In genomic region chr10:119869398-119869797, GRCh38 we compare ENCODE assay signal across 8 cellular contexts. TPM values are rescaled to one million over a fixed set of nuclear protein-coding genes. Genes with fewer than 3 reads are reported as not detected.
DNase-seq lines count a peak whose midpoint lies in the region; ATAC-seq, FAIRE-seq and TF ChIP-seq lines count a peak whose summit lies in the region.
"Not testable (repeated sequence)": the region's sequence is repeated elsewhere in the genome, so short reads cannot be mapped to it uniquely, and the experiment has no call there.

No MANE protein-coding gene starts in this region.

- CTCF ChIA-PET in A549 (lab: Yijun Ruan, JAX): interaction anchor here (0.6 to 5.4 kb wide), 5 partner anchors 9 to 269 kb away, joined by 3 to 44 read pairs (median 3); no protein-coding TSS in a partner anchor
- CTCF ChIA-PET in GM12878 (lab: Yijun Ruan, JAX): interaction anchor here (5.1 to 5.9 kb wide), 3 partner anchors 9 to 182 kb away, joined by 33 to 85 read pairs (median 36); partner anchors contain the start of gene SEC23IP

- H3K4me2 ChIP-seq in A549 (peak overlapping the region; percentile 84; the same call in 2 of the 3 replicates), DOHH2 (ENCODE audit: low read length) (peak overlapping the region; percentile 94), SU-DHL-6 (ENCODE audit: low read depth, low read length, poor library complexity, severe bottlenecking) (peak overlapping the region; percentile 93), GM12878 (ENCODE audit: control insufficient read depth, insufficient read depth) (peak overlapping the region; percentile 82; the same call in 1 of the 2 replicates), hepatocyte (peak overlapping the region; percentile 93)
- not testable (repeated sequence) for H3K4me2 ChIP-seq in neural progenitor cell

- H3K4me1 Mint-ChIP-seq in IgD-negative memory B cell (peaks cover 27 to 37% (median 35%) of the 10 kb centered on the region in 3 donors), neural progenitor cell (peaks cover 29% of the 10 kb centered on the region)
- peaks cover 72% of the 10 kb centered on the region for H3K4me1 Mint-ChIP-seq in activated T-cell treated with anti-CD3 and anti-CD28 coated beads, Interleukin-2, amount 50 U/mL, for 72 hours (ENCODE audit: low read depth)

- H3K36me3 ChIP-seq in DOHH2 (ENCODE audit: control insufficient read depth, low read length): peaks cover 50% of the 10 kb centered on the region
- peaks cover 13% of the 10 kb centered on the region for H3K36me3 ChIP-seq in SU-DHL-6 (ENCODE audit: low read length)
- not testable (repeated sequence) for H3K36me3 ChIP-seq in GM12878 (ENCODE audit: control insufficient read depth in 2 of 2, insufficient read depth in 2 of 2, low read length in 1 of 2); hepatocyte (replicated peaks; ENCODE audit: insufficient read depth, low read depth); neural progenitor cell

- FAIRE-seq in A549 (lab: Jason Lieb, UNC); GM12878 (lab: Jason Lieb, UNC): not testable (repeated sequence)

- H3K36me3 Mint-ChIP-seq in IgD-negative memory B cell: not testable (repeated sequence)
- H3K36me3 Mint-ChIP-seq in activated T-cell treated with anti-CD3 and anti-CD28 coated beads, Interleukin-2, amount 50 U/mL, for 72 hours (ENCODE audit: insufficient read depth in 2 of 2): peaks cover 11 to 16% of the 10 kb centered on the region in 2 donors
- H3K36me3 Mint-ChIP-seq in neural progenitor cell: peaks cover 29% of the 10 kb centered on the region

- not testable (repeated sequence) for H3K9me3 Mint-ChIP-seq in IgD-negative memory B cell; activated T-cell treated with anti-CD3 and anti-CD28 coated beads, Interleukin-2, amount 50 U/mL, for 72 hours
- peaks cover 26% of the 10 kb centered on the region for H3K9me3 Mint-ChIP-seq in neural progenitor cell

- not testable (repeated sequence) for ATAC-seq in A549; activated T-cell treated with anti-CD3 and anti-CD28 coated beads, Interleukin-2, amount 50 U/mL, for 72 hours (replicated peaks in 1 of 2); GM12878

- H3K4me3 ChIP-seq in A549; DOHH2 (ENCODE audit: low read length); SU-DHL-6 (ENCODE audit: insufficient read depth, low read length, poor library complexity, severe bottlenecking); hepatocyte; neural progenitor cell: not testable (repeated sequence)
- 0 out of 2 replicates have a peak overlapping the region, but pooled peaks have one; percentile 85 for H3K4me3 ChIP-seq in GM12878

- H3F3A ChIP-seq in DOHH2 (ENCODE audit: control insufficient read depth, insufficient read depth); SU-DHL-6 (ENCODE audit: insufficient read depth): not testable (repeated sequence)
- peaks cover 13% of the 10 kb centered on the region for H3F3A ChIP-seq in neural progenitor cell (ENCODE audit: low read depth)

- not testable (repeated sequence) for TF ChIP-seq EP300 in A549 (IDR thresholded peaks at IDR 0.05); GM12878 (IDR thresholded peaks at IDR 0.05; ENCODE audit: borderline replicate concordance in 1 of 2, control insufficient read depth in 1 of 2, low read depth in 2 of 2, low read length in 2 of 2)

- not testable (repeated sequence) for TF ChIP-seq POLR2A in A549 (IDR thresholded peaks at IDR 0.05; ENCODE audit: low read length); GM12878 (IDR thresholded peaks at IDR 0.05; ENCODE audit: low read depth, low read length)

- SMC1A ChIA-PET in GM12878 (lab: Charles Lee; ENCODE audit: uncharacterized antibody, unreplicated experiment): interaction anchor here (0.6 to 3.5 kb wide), 5 partner anchors 9 to 1001 kb away, joined by 3 to 27 read pairs (median 9); no protein-coding TSS in a partner anchor

- in situ Hi-C loops in GM12878 (cut with MboI): not testable (repeated sequence)

- 82% methylated on average over 4 of the region's 4 CpGs for WGBS in A549 (ENCODE audit: missing lambda C conversion rate)
- WGBS in GM12878 (ENCODE audit: insufficient coverage, insufficient replicate concordance, low lambda C conversion rate, missing lambda C conversion rate): 49% methylated on average over 4 of the region's 4 CpGs
- WGBS in hepatocyte (ENCODE audit: low lambda C conversion rate, missing lambda C conversion rate): 93% methylated on average over 4 of the region's 4 CpGs

- intact Hi-C loops in GM12878 (cut with micrococcal nuclease; ENCODE audit: unreplicated experiment): not testable (repeated sequence)

- H3K27me3 Mint-ChIP-seq in IgD-negative memory B cell; activated T-cell treated with anti-CD3 and anti-CD28 coated beads, Interleukin-2, amount 50 U/mL, for 72 hours (ENCODE audit: low read depth); neural progenitor cell (ENCODE audit: insufficient read depth, low read depth): not testable (repeated sequence)

- H3K9ac ChIP-seq in SU-DHL-6 (ENCODE audit: low read length); GM12878 (ENCODE audit: control insufficient read depth, insufficient read depth, low read length); neural progenitor cell: not testable (repeated sequence)

- not testable (repeated sequence) for H3K9me3 ChIP-seq in A549; DOHH2 (ENCODE audit: control insufficient read depth, insufficient read depth, low read length); SU-DHL-6 (ENCODE audit: insufficient read depth, low read length); GM12878 (replicated peaks; ENCODE audit: control insufficient read depth, insufficient read depth, low read length); hepatocyte (ENCODE audit: low read depth); neural progenitor cell (ENCODE audit: low read depth)

- H3K9me2 ChIP-seq in DOHH2 (replicated peaks; ENCODE audit: control insufficient read depth, low read length); SU-DHL-6 (replicated peaks; ENCODE audit: insufficient read depth, low read length); hepatocyte (replicated peaks; ENCODE audit: insufficient read depth): not testable (repeated sequence)

- H2AFZ ChIP-seq in SU-DHL-6 (ENCODE audit: low read depth, low read length, severe bottlenecking); GM12878 (ENCODE audit: control insufficient read depth, low read depth, low read length); hepatocyte; neural progenitor cell (replicated peaks): not testable (repeated sequence)

- H3K27me3 ChIP-seq in DOHH2 (ENCODE audit: control insufficient read depth, low read length); SU-DHL-6 (ENCODE audit: low read length); GM12878 (replicated peaks in 1 of 2; ENCODE audit: control insufficient read depth in 2 of 2, insufficient read depth in 2 of 2, low read length in 1 of 2); hepatocyte; neural progenitor cell: not testable (repeated sequence)

- not testable (repeated sequence) for DNase-seq in A549 (ENCODE audit: low read depth in 1 of 2, low spot score in 1 of 2); activated T-cell treated with anti-CD3 and anti-CD28 coated beads, Interleukin-2, amount 50 U/mL, for 72 hours; GM12878 (ENCODE audit: low read depth, low spot score); hepatocyte (ENCODE audit: low spot score); neural progenitor cell (ENCODE audit: low spot score)

- not testable (repeated sequence) for TF ChIP-seq CTCF in A549 (IDR thresholded peaks at IDR 0.05); DOHH2 (IDR thresholded peaks at IDR 0.05; ENCODE audit: low read depth, low read length, poor library complexity, severe bottlenecking); SU-DHL-6 (IDR thresholded peaks at IDR 0.05; ENCODE audit: insufficient read depth, low read length, poor library complexity, severe bottlenecking); GM12878 (IDR thresholded peaks at IDR 0.05 in 2 of 3, conservative IDR thresholded peaks at IDR 0.05 in 1 of 3; ENCODE audit: control insufficient read depth in 2 of 3, extremely low read depth in 1 of 3, insufficient read depth in 1 of 3, low read depth in 3 of 3, low read length in 3 of 3); hepatocyte (IDR thresholded peaks at IDR 0.05; ENCODE audit: poor library complexity); neural progenitor cell (IDR thresholded peaks at IDR 0.05)

- H4K20me1 ChIP-seq in DOHH2 (ENCODE audit: control insufficient read depth, insufficient read depth, low read depth, low read length) (peaks cover 29% of the 10 kb centered on the region), SU-DHL-6 (ENCODE audit: low read depth, low read length) (peaks cover 22% of the 10 kb centered on the region), hepatocyte (ENCODE audit: insufficient read depth, poor library complexity, severe bottlenecking) (peaks cover 39% of the 10 kb centered on the region), neural progenitor cell (ENCODE audit: low read depth) (peaks cover 46% of the 10 kb centered on the region)
- not testable (repeated sequence) for H4K20me1 ChIP-seq in GM12878 (ENCODE audit: control insufficient read depth, insufficient read depth)

- peaks cover 21% of the 10 kb centered on the region; the same call in 2 of the 3 replicates for H3K4me1 ChIP-seq in A549
- H3K4me1 ChIP-seq in DOHH2 (ENCODE audit: control insufficient read depth, low read length): peaks cover 71% of the 10 kb centered on the region
- H3K4me1 ChIP-seq in GM12878 (ENCODE audit: control insufficient read depth, insufficient read depth, low read length): not testable (repeated sequence)
- peaks cover 17% of the 10 kb centered on the region for H3K4me1 ChIP-seq in hepatocyte (ENCODE audit: insufficient read depth)
- H3K4me1 ChIP-seq in neural progenitor cell: peaks cover 14% of the 10 kb centered on the region

- POLR2A ChIA-PET in A549 (lab: Yijun Ruan, JAX): not testable (repeated sequence)
- POLR2A ChIA-PET in GM12878 (lab: Charles Lee): interaction anchor here (5.0 kb wide), 1 partner anchor 22 kb away, joined by 69 read pairs; the partner anchor contains the start of gene SEC23IP

- H3K4me3 Mint-ChIP-seq in IgD-negative memory B cell: peak overlapping the region in 3 of 4 donors; percentile 33 to 85 (median 40)
- peak overlapping the region; percentile 62 to 73 for H3K4me3 Mint-ChIP-seq in activated T-cell treated with anti-CD3 and anti-CD28 coated beads, Interleukin-2, amount 50 U/mL, for 72 hours
- peak overlapping the region; percentile 37 for H3K4me3 Mint-ChIP-seq in neural progenitor cell

- RAD21 ChIA-PET in GM12878 (lab: Charles Lee; ENCODE audit: unreplicated experiment): interaction anchor here (1.2 to 5.5 kb wide), 3 partner anchors 10 to 182 kb away, joined by 5 to 54 read pairs (median 5); partner anchors contain the start of gene INPP5F

- not testable (repeated sequence) for TF ChIP-seq RAD21 in A549 (conservative IDR thresholded peaks at IDR 0.05 in 1 of 2, IDR thresholded peaks at IDR 0.05 in 1 of 2); GM12878 (IDR thresholded peaks at IDR 0.05; ENCODE audit: insufficient read depth, low read depth, low read length)

- BruUV-seq in GM12878 (replicated peaks; lab: Mats Ljungman, UMichigan): not testable (repeated sequence)

- H3K79me2 ChIP-seq in DOHH2 (ENCODE audit: control insufficient read depth, low read length) (peaks cover 91% of the 10 kb centered on the region), SU-DHL-6 (ENCODE audit: insufficient read depth, low read length) (peaks cover 78% of the 10 kb centered on the region), GM12878 (ENCODE audit: control insufficient read depth, insufficient read depth, low read length) (peaks cover 73% of the 10 kb centered on the region), hepatocyte (peaks cover 79% of the 10 kb centered on the region), neural progenitor cell (ENCODE audit: low read depth) (peaks cover 83% of the 10 kb centered on the region)

- H3K27ac Mint-ChIP-seq in IgD-negative memory B cell, neural progenitor cell: not testable (repeated sequence)
- H3K27ac Mint-ChIP-seq in activated T-cell treated with anti-CD3 and anti-CD28 coated beads, Interleukin-2, amount 50 U/mL, for 72 hours: peak overlapping the region; percentile 11

- not testable (repeated sequence) for H3K27ac ChIP-seq in A549; DOHH2 (ENCODE audit: low read depth, low read length); SU-DHL-6 (ENCODE audit: low read depth, low read length); GM12878 (ENCODE audit: control insufficient read depth, insufficient read depth); hepatocyte; neural progenitor cell

RNA-seq across cellular contexts. Expression of gene MCMBP, which starts 3.2 kb away (rescaled TPM):
- polyA plus RNA-seq in A549 (2011; rRNA removed) (109 and 113 TPM in 2 replicates), A549 (2017; fragmentation: RNase III; extraction: RNeasy Plus Mini Kit Qiagen cat#74134 plus additional on column Dnase treatment) (57.3 to 61.9 TPM (median 58.6 TPM) in 3 replicates), IgD-negative memory B cell (33.9 TPM), GM12878 (2011; rRNA removed) (93.1 and 106 TPM in 2 replicates), GM12878 (2014; fragmentation: Illumina TruSeq; extraction: Trizol) (86.8 and 108 TPM in 2 replicates), GM12878 (2014; fragmentation: Nextera tagmentation; extraction: Ambion mirVana) (10 to 100 TPM; 22.1 to 29.4 TPM), GM12878 (2014; rRNA removed) (67.1 and 74.2 TPM in 2 replicates), GM12878 (2016; fragmentation: Nextera tagmentation; extraction: Ambion mirVana) (10 to 100 TPM in 1 of 2 experiments, 1 to 10 TPM in 1; 7.6 to 80.8 TPM), hepatocyte (25.3 and 33.8 TPM in 2 replicates)
- polyA plus RNA-seq in A549 (2012; cell fraction: cytosol; rRNA removed): 60.1 and 65.2 TPM in 2 replicates
- 31.0 and 47.8 TPM in 2 replicates for polyA plus RNA-seq in A549 (2012; cell fraction: nucleus; rRNA removed)
- 62.0 and 62.7 TPM in 2 replicates for polyA minus RNA-seq in A549 (2011; rRNA and poly(A)+ RNA removed)
- total RNA-seq in activated T-cell treated with anti-CD3 and anti-CD28 coated beads, Interleukin-2, amount 50 U/mL, for 72 hours: 10 to 100 TPM; 90.8 to 99.2 TPM
- 56.2 and 57.5 TPM in 2 replicates for total RNA-seq in GM12878 (2013; cell fraction: nucleolus; rRNA removed)
- total RNA-seq in GM12878 (2014; rRNA removed) (70.5 and 77.2 TPM in 2 replicates), GM12878 (2014; rRNA removed; fragmentation: Illumina TruSeq; extraction: Trizol) (71.7 and 72.5 TPM in 2 replicates), GM12878 (2021) (80.1 and 80.2 TPM in 2 replicates), hepatocyte (36.1 and 45.3 TPM in 2 replicates), neural progenitor cell (ENCODE audit: low replicate concordance) (63.4 and 86.3 TPM in 2 replicates)
- 29.7 TPM for polyA plus RNA-seq in GM12878 (2011; ENCODE audit: low read depth)
- polyA plus RNA-seq in GM12878 (2011; cell fraction: cytosol; rRNA removed): 68.6 and 69.1 TPM in 2 replicates
- polyA plus RNA-seq in GM12878 (2011; cell fraction: nucleus; rRNA removed): 46.4 and 48.7 TPM in 2 replicates
- polyA plus RNA-seq in GM12878 (2012): 31.3 and 32.9 TPM in 2 replicates
- 78.1 and 111 TPM in 2 replicates for polyA minus RNA-seq in GM12878 (2011; rRNA and poly(A)+ RNA removed)
- 24.5 and 41.3 TPM in 2 replicates for polyA minus RNA-seq in GM12878 (2011; cell fraction: cytosol; rRNA and poly(A)+ RNA removed)
- polyA minus RNA-seq in GM12878 (2011; cell fraction: nucleus; rRNA and poly(A)+ RNA removed): 24.3 and 38.9 TPM in 2 replicates

RNA-seq across cellular contexts. Expression of gene SEC23IP, which starts 23.1 kb away (rescaled TPM):
- polyA plus RNA-seq in A549 (2011; rRNA removed) (62.5 and 75.6 TPM in 2 replicates), A549 (2017; fragmentation: RNase III; extraction: RNeasy Plus Mini Kit Qiagen cat#74134 plus additional on column Dnase treatment) (44.9 to 61.9 TPM (median 55.6 TPM) in 3 replicates), IgD-negative memory B cell (42.4 TPM), GM12878 (2011; rRNA removed) (29.9 and 38.3 TPM in 2 replicates), GM12878 (2014; fragmentation: Illumina TruSeq; extraction: Trizol) (68.0 and 68.4 TPM in 2 replicates), GM12878 (2014; fragmentation: Nextera tagmentation; extraction: Ambion mirVana) (10 to 100 TPM; 15.1 to 20.8 TPM), GM12878 (2014; rRNA removed) (33.6 and 39.0 TPM in 2 replicates), GM12878 (2016; fragmentation: Nextera tagmentation; extraction: Ambion mirVana) (10 to 100 TPM; 72.2 to 79.2 TPM), hepatocyte (39.9 and 46.8 TPM in 2 replicates)
- polyA plus RNA-seq in A549 (2012; cell fraction: cytosol; rRNA removed): 17.0 and 24.6 TPM in 2 replicates
- 21.5 and 26.2 TPM in 2 replicates for polyA plus RNA-seq in A549 (2012; cell fraction: nucleus; rRNA removed)
- polyA minus RNA-seq in A549 (2011; rRNA and poly(A)+ RNA removed): 157 and 227 TPM in 2 replicates
- total RNA-seq in activated T-cell treated with anti-CD3 and anti-CD28 coated beads, Interleukin-2, amount 50 U/mL, for 72 hours: 10 to 100 TPM; 47.8 to 57.9 TPM
- 61.1 and 62.2 TPM in 2 replicates for total RNA-seq in GM12878 (2013; cell fraction: nucleolus; rRNA removed)
- total RNA-seq in GM12878 (2014; rRNA removed) (21.6 and 30.3 TPM in 2 replicates), GM12878 (2014; rRNA removed; fragmentation: Illumina TruSeq; extraction: Trizol) (26.8 and 30.7 TPM in 2 replicates), GM12878 (2021) (71.9 and 82.5 TPM in 2 replicates), hepatocyte (27.2 and 27.4 TPM in 2 replicates), neural progenitor cell (ENCODE audit: low replicate concordance) (23.4 and 39.2 TPM in 2 replicates)
- polyA plus RNA-seq in GM12878 (2011; ENCODE audit: low read depth): 18.5 TPM
- 32.3 and 34.9 TPM in 2 replicates for polyA plus RNA-seq in GM12878 (2011; cell fraction: cytosol; rRNA removed)
- polyA plus RNA-seq in GM12878 (2011; cell fraction: nucleus; rRNA removed): 32.4 and 38.1 TPM in 2 replicates
- polyA plus RNA-seq in GM12878 (2012): 21.4 and 27.7 TPM in 2 replicates
- 78.5 and 98.5 TPM in 2 replicates for polyA minus RNA-seq in GM12878 (2011; rRNA and poly(A)+ RNA removed)
- polyA minus RNA-seq in GM12878 (2011; cell fraction: cytosol; rRNA and poly(A)+ RNA removed): 19.8 and 27.0 TPM in 2 replicates
- 14.6 and 26.2 TPM in 2 replicates for polyA minus RNA-seq in GM12878 (2011; cell fraction: nucleus; rRNA and poly(A)+ RNA removed)
